In genomic region chr15:69161878-69162213, GRCh38 we compare ENCODE assay signal across 8 cellular contexts. TPM values are rescaled to one million over a fixed set of nuclear protein-coding genes. Genes with fewer than 3 reads are reported as not detected.
DNase-seq lines count a peak whose midpoint lies in the region; ATAC-seq and TF ChIP-seq lines count a peak whose summit lies in the region.

No MANE protein-coding gene starts in this region.

- 16 to 22% methylated on average over 5 of the region's 5 CpGs for WGBS in esophagus squamous epithelium, 2 donors

- intact Hi-C loops in CD8-positive, alpha-beta T cell (cut with DNase I, micrococcal nuclease), result loop anchor here (2.0 to 10.0 kb wide), 6 partner anchors 105 to 877 kb away; partner anchors contain the start of genes KIF23 (in 1 of the 2) and RPLP1 (in 1 of the 2)
- intact Hi-C loops in esophagus squamous epithelium (cut with DNase I), result no loop called here

- H3K27me3 Mint-ChIP-seq in CD8-positive, alpha-beta T cell (ENCODE audit: low read depth), result no peaks in the 10 kb centered on the region
- no peaks in the 10 kb centered on the region for H3K27me3 Mint-ChIP-seq in osteocyte (ENCODE audit: unreplicated experiment)

- CTCF ChIA-PET in CD8-positive, alpha-beta T cell (lab: Charles Lee), result interaction anchor here (0.6 to 1.6 kb wide), 4 partner anchors 9 to 405 kb away, joined by 3 to 4 read pairs (median 3); no protein-coding TSS in a partner anchor
- CTCF ChIA-PET in RWPE1 (lab: Yijun Ruan, JAX), result interaction anchor here (1.4 kb wide), 1 partner anchor 232 kb away, joined by 5 read pairs; no protein-coding TSS in a partner anchor

- TF ChIP-seq CTCF in CD8-positive, alpha-beta T cell (IDR thresholded peaks at IDR 0.05), result no peak
- TF ChIP-seq CTCF in RWPE1 (conservative IDR thresholded peaks at IDR 0.05; ENCODE audit: low read depth) (0 out of 2 replicates have a peak, but pooled peaks have one; percentile 25), esophagus squamous epithelium (IDR thresholded peaks at IDR 0.05) (no peak), osteocyte (IDR thresholded peaks at IDR 0.05) (no peak)

- POLR2A ChIA-PET in CD8-positive, alpha-beta T cell (lab: Charles Lee), result interaction anchor here (1.5 kb wide), 1 partner anchor 19 kb away, joined by 3 read pairs; no protein-coding TSS in a partner anchor
- POLR2A ChIA-PET in RWPE1 (lab: Yijun Ruan, JAX; ENCODE audit: low non-redundant PET), result interaction anchor here (0.6 kb wide), 1 partner anchor 133 kb away, joined by 3 read pairs; no protein-coding TSS in a partner anchor

- H3K4me3 Mint-ChIP-seq in CD8-positive, alpha-beta T cell, result peak overlapping the region; percentile 96
- H3K4me3 Mint-ChIP-seq in osteocyte (ENCODE audit: unreplicated experiment), result peak overlapping the region; percentile 97

- peak overlapping the region; percentile 9 for H3K27ac Mint-ChIP-seq in CD8-positive, alpha-beta T cell
- H3K27ac Mint-ChIP-seq in osteocyte (ENCODE audit: unreplicated experiment), result peak overlapping the region; percentile 77

- peaks cover 12% of the 10 kb centered on the region for H3K4me1 ChIP-seq in CD8-positive, alpha-beta T cell (ENCODE audit: insufficient read depth, low read length)
- H3K4me1 ChIP-seq in esophagus squamous epithelium, result peaks cover 0 to 36% (median 0%) of the 10 kb centered on the region in 3 donors

- H3K4me1 Mint-ChIP-seq in CD8-positive, alpha-beta T cell (ENCODE audit: low read depth), result peaks cover 21% of the 10 kb centered on the region
- peaks cover 15% of the 10 kb centered on the region for H3K4me1 Mint-ChIP-seq in osteocyte (ENCODE audit: unreplicated experiment)

- H3K9me3 Mint-ChIP-seq in CD8-positive, alpha-beta T cell, result no peaks in the 10 kb centered on the region
- no peaks in the 10 kb centered on the region for H3K9me3 Mint-ChIP-seq in osteocyte (ENCODE audit: unreplicated experiment)

- TF ChIP-seq POLR2A in esophagus squamous epithelium (IDR thresholded peaks at IDR 0.05), result no peak

- no peaks in the 10 kb centered on the region for H3K9me3 ChIP-seq in CD8-positive, alpha-beta T cell (ENCODE audit: low read length)
- no peaks in the 10 kb centered on the region for H3K9me3 ChIP-seq in esophagus squamous epithelium

- no peaks in the 10 kb centered on the region for H3K36me3 ChIP-seq in CD8-positive, alpha-beta T cell (ENCODE audit: insufficient read depth, low read length)
- H3K36me3 ChIP-seq in esophagus squamous epithelium, result no peaks in the 10 kb centered on the region

- peaks cover 10% of the 10 kb centered on the region for H3K36me3 Mint-ChIP-seq in CD8-positive, alpha-beta T cell
- no peaks in the 10 kb centered on the region for H3K36me3 Mint-ChIP-seq in osteocyte (ENCODE audit: unreplicated experiment)

- ATAC-seq in CD8-positive, alpha-beta T cell, result no peak
- ATAC-seq in activated CD4-positive, CD25-positive, alpha-beta regulatory T cell treated with anti-CD3 and anti-CD28 coated beads, Interleukin-2, amount 50 U/mL, for 24 hours, result no peak
- no peak for ATAC-seq in HG03025 (IDR thresholded peaks at IDR 0.05; ENCODE audit: low FRiP score, unreplicated experiment)

- DNase-seq in CD8-positive, alpha-beta T cell, result no peak
- no peak for DNase-seq in RWPE1 (ENCODE audit: low spot score)
- no peak for DNase-seq in esophagus squamous epithelium (lab: John Stamatoyannopoulos, UW)
- no peak for DNase-seq in osteocyte (ENCODE audit: extremely low spot score, unreplicated experiment)
- DNase-seq in NCI-H510A treated with DMSO at 0.1 percent for 48 hours (lab: John Stamatoyannopoulos, UW), result no peak
- DNase-seq in stimulated activated CD4-positive, alpha-beta T cell treated with anti-CD3 and anti-CD28 coated beads, Interleukin-4, amount 100 ng/mL, for 4 hours, result no peak

- H3K4me3 ChIP-seq in CD8-positive, alpha-beta T cell (ENCODE audit: low read depth, low read length), result peak overlapping the region; percentile 91
- peak overlapping the region; percentile 81 to 99 (median 90) for H3K4me3 ChIP-seq in esophagus squamous epithelium

- no peak overlapping the region for H3K27ac ChIP-seq in CD8-positive, alpha-beta T cell (ENCODE audit: low read depth, low read length)
- H3K27ac ChIP-seq in RWPE1, result peak overlapping the region; percentile 76
- peak overlapping the region in 1 of 4 donors; percentile 92 for H3K27ac ChIP-seq in esophagus squamous epithelium

- no peaks in the 10 kb centered on the region for H3K27me3 ChIP-seq in CD8-positive, alpha-beta T cell (ENCODE audit: insufficient read depth, low read length)
- no peaks in the 10 kb centered on the region for H3K27me3 ChIP-seq in esophagus squamous epithelium

RNA-seq across cellular contexts. Expression of gene GLCE, which starts 1.4 kb away (rescaled TPM):
- total RNA-seq in CD8-positive, alpha-beta T cell, result 1 to 10 TPM; 4.1 to 4.2 TPM
- total RNA-seq in esophagus squamous epithelium (10 to 100 TPM; 20.4 to 26.1 (median 22.9) TPM), osteocyte (19.5 and 19.9 TPM in 2 replicates)
